In the genomic region with DNA sequence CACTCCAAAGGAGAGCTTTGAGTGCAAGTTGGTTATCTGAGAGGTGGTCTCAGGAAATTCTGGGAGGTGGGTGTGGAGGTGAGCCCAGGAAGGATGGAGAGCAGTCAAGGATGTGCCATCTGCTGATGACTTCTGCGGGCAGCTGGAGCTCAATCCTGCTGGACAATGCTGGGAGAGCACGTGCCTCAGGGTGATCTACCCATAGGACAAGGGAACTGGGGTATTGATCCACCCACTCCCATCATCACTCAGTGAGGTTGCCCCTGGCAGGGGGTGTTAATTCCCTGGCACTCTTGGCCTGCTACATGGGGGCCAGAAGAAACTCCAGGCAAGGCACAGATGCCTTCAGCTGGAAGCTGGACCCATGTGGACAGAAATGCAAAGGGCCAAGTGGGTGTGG, we compare ENCODE assay signal across 11 cellular contexts. TPM values are rescaled to one million over a fixed set of nuclear protein-coding genes. Genes with fewer than 3 reads are reported as not detected.
A peak's percentile ranks its signal among the peaks of the same experiment; 100 is the strongest.
DNase-seq lines count a peak whose midpoint lies in the region; ATAC-seq and TF ChIP-seq lines count a peak whose summit lies in the region.
"Had no signal": no experiment of that assay in that cellular context is flagged by ENCODE, and none has a peak within 500 bp of the region (broad histone marks: within the 10 kb centered on the region; RNA-seq: fewer than 3 reads in every experiment).

No MANE protein-coding gene starts in this region.

- TF ChIP-seq CTCF in coronary artery (IDR thresholded peaks at IDR 0.05) (no peak), vagina (IDR thresholded peaks at IDR 0.05) (no peak)

- H3K4me3 ChIP-seq in coronary artery (no peak overlapping the region), neuronal stem cell (ENCODE audit: low read length in 2 of 2) (peak overlapping the region in 1 of 2 donors; percentile 41), vagina (no peak overlapping the region)
- H3K4me3 ChIP-seq: K562 had no signal

- no peak overlapping the region for H2AFZ ChIP-seq in neuronal stem cell (ENCODE audit: low read length)

- TF ChIP-seq POLR2A in vagina (IDR thresholded peaks at IDR 0.05): no peak

- peak overlapping the region; percentile 4 for H3K18ac ChIP-seq in neuronal stem cell (ENCODE audit: low read length)

- H4K8ac ChIP-seq in neuronal stem cell (ENCODE audit: low read depth, low read length): no peak overlapping the region

- H3K27me3 ChIP-seq in neuronal stem cell (ENCODE audit: control insufficient read depth in 3 of 3, insufficient read depth in 3 of 3, low read depth in 1 of 3, low read length in 3 of 3) (peaks cover 0 to 5% (median 0%) of the 10 kb centered on the region in 3 experiments), vagina (no peaks in the 10 kb centered on the region)

- peaks cover 45% of the 10 kb centered on the region for H3K4me1 Mint-ChIP-seq in stimulated activated naive CD8-positive, alpha-beta T cell treated with anti-CD3 and anti-CD28 coated beads, Interleukin-15, Interleukin-2, amounts not matched to agents 100 ng/mL and 50 ng/mL, for 24 hours (ENCODE audit: low read depth)

- H3K4me2 ChIP-seq in neuronal stem cell (ENCODE audit: insufficient read depth, low read length, poor library complexity, severe bottlenecking): no peak overlapping the region

- peaks cover 10% of the 10 kb centered on the region for H3K36me3 Mint-ChIP-seq in stimulated activated naive CD8-positive, alpha-beta T cell treated with anti-CD3 and anti-CD28 coated beads, Interleukin-15, Interleukin-2, amounts not matched to agents 100 ng/mL and 50 ng/mL, for 24 hours (ENCODE audit: low read depth)

- H3K9me3 Mint-ChIP-seq in stimulated activated naive CD8-positive, alpha-beta T cell treated with anti-CD3 and anti-CD28 coated beads, Interleukin-15, Interleukin-2, amounts not matched to agents 100 ng/mL and 50 ng/mL, for 24 hours: peaks cover 9% of the 10 kb centered on the region

- no peak overlapping the region for H2BK120ac ChIP-seq in neuronal stem cell (ENCODE audit: low read depth, low read length)

- H3K4ac ChIP-seq in neuronal stem cell (ENCODE audit: low read length): no peak overlapping the region

- H2AK5ac ChIP-seq in neuronal stem cell (ENCODE audit: low read depth, low read length): no peak overlapping the region

- no peaks in the 10 kb centered on the region for H3K27me3 Mint-ChIP-seq in stimulated activated naive CD8-positive, alpha-beta T cell treated with anti-CD3 and anti-CD28 coated beads, Interleukin-15, Interleukin-2, amounts not matched to agents 100 ng/mL and 50 ng/mL, for 24 hours

- no peak for ATAC-seq in stimulated activated naive CD8-positive, alpha-beta T cell treated with anti-CD3 and anti-CD28 coated beads, Interleukin-15, Interleukin-2, amounts not matched to agents 100 U/mL and 50 U/mL, for 24 hours
- no peak for ATAC-seq in GM18519 (IDR thresholded peaks at IDR 0.05; ENCODE audit: low FRiP score, unreplicated experiment)
- ATAC-seq: K562 had no signal

- no peak overlapping the region for H3K9ac ChIP-seq in neuronal stem cell (ENCODE audit: low read depth, low read length, poor library complexity)

- H3K79me1 ChIP-seq in neuronal stem cell (ENCODE audit: low read depth, low read length): no peaks in the 10 kb centered on the region

- intact Hi-C loops in vagina (cut with DNase I): no loop called here

- peak overlapping the region; percentile 97 for H3K27ac Mint-ChIP-seq in stimulated activated naive CD8-positive, alpha-beta T cell treated with anti-CD3 and anti-CD28 coated beads, Interleukin-15, Interleukin-2, amounts not matched to agents 100 ng/mL and 50 ng/mL, for 24 hours

- H3K4me1 ChIP-seq in neuronal stem cell (ENCODE audit: control insufficient read depth in 2 of 2, insufficient read depth in 1 of 2, low read depth in 1 of 2, low read length in 2 of 2): peaks cover 1 to 4% of the 10 kb centered on the region in 2 donors
- H3K4me1 ChIP-seq in vagina: peaks cover 18% of the 10 kb centered on the region

- H3K36me3 ChIP-seq in neuronal stem cell (replicated peaks in 1 of 2; ENCODE audit: control insufficient read depth in 2 of 2, insufficient read depth in 2 of 2, low read length in 2 of 2) (no peaks in the 10 kb centered on the region), vagina (no peaks in the 10 kb centered on the region)

- no peak overlapping the region for H4K91ac ChIP-seq in neuronal stem cell (ENCODE audit: low read depth, low read length, poor library complexity)

- H3K4me3 Mint-ChIP-seq in stimulated activated naive CD8-positive, alpha-beta T cell treated with anti-CD3 and anti-CD28 coated beads, Interleukin-15, Interleukin-2, amounts not matched to agents 100 ng/mL and 50 ng/mL, for 24 hours: peak overlapping the region; percentile 90

- no peak overlapping the region for H2BK15ac ChIP-seq in neuronal stem cell (ENCODE audit: low read length)

- DNase-seq in stimulated activated naive CD8-positive, alpha-beta T cell treated with anti-CD3 and anti-CD28 coated beads, Interleukin-15, Interleukin-2, amounts not matched to agents 100 U/mL and 50 U/mL, for 24 hours: no peak
- DNase-seq in coronary artery (ENCODE audit: low spot score): peak; percentile 47
- no peak for DNase-seq in neuronal stem cell (ENCODE audit: low spot score)
- DNase-seq in vagina (ENCODE audit: extremely low spot score in 2 of 2): peak in 1 of 2 donors; percentile 84
- DNase-seq in DMS 273 treated with DMSO at 0.1 percent for 48 hours (lab: John Stamatoyannopoulos, UW): no peak
- no peak for DNase-seq in NCI-H748 treated with DMSO at 0.1 percent for 48 hours (lab: John Stamatoyannopoulos, UW)
- DNase-seq: H7 had no signal

- H3K27ac ChIP-seq in coronary artery (peak overlapping the region in 1 of 2 donors; percentile 70), neuronal stem cell (replicated peaks; ENCODE audit: low read length) (no peak overlapping the region), vagina (peak overlapping the region; percentile 74)

- H3K23ac ChIP-seq in neuronal stem cell (ENCODE audit: low read depth, low read length, poor library complexity): no peak overlapping the region

- H3K9me3 ChIP-seq in neuronal stem cell (replicated peaks in 1 of 2; ENCODE audit: control insufficient read depth in 2 of 2, insufficient read depth in 1 of 2, low read depth in 1 of 2, low read length in 2 of 2) (peaks cover 4% of the 10 kb centered on the region in 2 donors), vagina (no peaks in the 10 kb centered on the region)

- no peak overlapping the region for H3K14ac ChIP-seq in neuronal stem cell (ENCODE audit: low read length)

- WGBS in neuronal stem cell (ENCODE audit: extremely low coverage in 2 of 2, insufficient read length in 2 of 2, insufficient replicate concordance in 1 of 2), 2 donors: no CpG with 5 or more reads among the region's 2 CpGs

- no peak overlapping the region for H2BK12ac ChIP-seq in neuronal stem cell (ENCODE audit: low read length)

- no peak overlapping the region for H2BK5ac ChIP-seq in neuronal stem cell (ENCODE audit: low read length)

RNA-seq across cellular contexts. Expression of a gene that starts 7.1 kb away (rescaled TPM):
- polyA plus RNA-seq in neuronal stem cell (2013, experiment 1 of 2): not detected
- polyA plus RNA-seq in neuronal stem cell (2013, experiment 2 of 2): not detected
- total RNA-seq in vagina: 0.74 TPM
- total RNA-seq: H7, K562, RPMI7951 had no signal
- polyA plus RNA-seq: K562 had no signal
